Comparison of ENCODE assay signal across 13 cellular contexts in genomic region chr15:30921781-30922371, GRCh38. TPM values are rescaled to one million over a fixed set of nuclear protein-coding genes. Genes with fewer than 3 reads are reported as not detected.
A peak's percentile ranks its signal among the peaks of the same experiment; 100 is the strongest.
DNase-seq lines count a peak whose midpoint lies in the region; TF ChIP-seq lines count a peak whose summit lies in the region.
"Had no signal": no experiment of that assay in that cellular context is flagged by ENCODE, and none has a peak within 500 bp of the region (broad histone marks: within the 10 kb centered on the region; RNA-seq: fewer than 3 reads in every experiment).

No MANE protein-coding gene starts in this region.

- peaks cover 46% of the 10 kb centered on the region for H3K36me3 ChIP-seq in iPS-18a (ENCODE audit: control insufficient read depth, low read depth, low read length)
- H3K36me3 ChIP-seq in parathyroid adenoma (ENCODE audit: control insufficient read depth, insufficient read depth, low read length), result no peaks in the 10 kb centered on the region
- peaks cover 36 to 41% of the 10 kb centered on the region in 2 experiments for H3K36me3 ChIP-seq in trophoblast cell (ENCODE audit: control insufficient read depth in 1 of 2, insufficient read depth in 2 of 2, low read length in 2 of 2)

- H2BK5ac ChIP-seq in trophoblast cell (ENCODE audit: low read depth, low read length, poor library complexity), result no peak overlapping the region

- H2AFZ ChIP-seq in parathyroid adenoma (no peak overlapping the region), trophoblast cell (ENCODE audit: insufficient read depth, low read length, poor library complexity) (no peak overlapping the region)

- H3K79me1 ChIP-seq in trophoblast cell (ENCODE audit: low read length), result no peaks in the 10 kb centered on the region

- no peak overlapping the region for H4K8ac ChIP-seq in trophoblast cell (ENCODE audit: low read depth, low read length)

- peaks cover 15% of the 10 kb centered on the region for H3K4me1 Mint-ChIP-seq in endothelial cell (ENCODE audit: unreplicated experiment)

- no peak overlapping the region for H3K27ac Mint-ChIP-seq in endothelial cell (ENCODE audit: unreplicated experiment)
- H3K27ac Mint-ChIP-seq: activated B cell treated with CpG ODN at 0.5 μM for 24 hours; effector memory CD8-positive, alpha-beta T cell had no signal

- no peaks in the 10 kb centered on the region for H3K9me3 Mint-ChIP-seq in endothelial cell (ENCODE audit: unreplicated experiment)
- H3K9me3 Mint-ChIP-seq: activated B cell treated with CpG ODN at 0.5 μM for 24 hours; effector memory CD8-positive, alpha-beta T cell had no signal

- H2BK12ac ChIP-seq in trophoblast cell (ENCODE audit: low read length), result no peak overlapping the region

- H3K27ac ChIP-seq in angular gyrus (ENCODE audit: low read depth, low read length) (peak overlapping the region; percentile 98), iPS-18a (ENCODE audit: low read length) (peak overlapping the region; percentile 92), parathyroid adenoma (no peak overlapping the region), trophoblast cell (ENCODE audit: low read depth, low read length) (no peak overlapping the region)
- H3K27ac ChIP-seq: Peyer's patch had no signal

- no peak overlapping the region for H3K23ac ChIP-seq in trophoblast cell (ENCODE audit: low read length)

- H3K18ac ChIP-seq in trophoblast cell (ENCODE audit: low read length), result no peak overlapping the region

- H2AK5ac ChIP-seq in trophoblast cell (ENCODE audit: low read length), result no peak overlapping the region

- H3K4me2 ChIP-seq in parathyroid adenoma (ENCODE audit: low read length) (peak overlapping the region; percentile 33), trophoblast cell (ENCODE audit: low read length) (no peak overlapping the region)

- H3K9me3 ChIP-seq in iPS-18a (ENCODE audit: control insufficient read depth, low read depth, low read length), result no peaks in the 10 kb centered on the region
- no peaks in the 10 kb centered on the region for H3K9me3 ChIP-seq in parathyroid adenoma (ENCODE audit: control insufficient read depth, low read length)
- no peaks in the 10 kb centered on the region for H3K9me3 ChIP-seq in trophoblast cell (ENCODE audit: insufficient read depth, low read depth, low read length)
- H3K9me3 ChIP-seq: Peyer's patch had no signal

- DNase-seq in EH (ENCODE audit: low read depth), result peak; percentile 6
- DNase-seq in trophoblast cell, result no peak
- DNase-seq in activated CD4-positive, alpha-beta T cell treated with anti-CD3 and anti-CD28 coated beads for 48 hours, result no peak
- DNase-seq in activated CD8-positive, alpha-beta memory T cell treated with anti-CD3 and anti-CD28 coated beads for 24 hours, result no peak
- no peak for DNase-seq in endothelial cell (ENCODE audit: low spot score)
- DNase-seq: activated B cell treated with CpG ODN at 0.5 μM for 24 hours; activated naive CD4-positive, alpha-beta T cell; effector memory CD8-positive, alpha-beta T cell; Peyer's patch; stimulated activated naive CD8-positive, alpha-beta T cell treated with anti-CD3 and anti-CD28 coated beads, Interleukin-15, Interleukin-2, amounts not matched to agents 100 U/mL and 50 U/mL, for 24 hours had no signal

- no peak overlapping the region for H3K4ac ChIP-seq in trophoblast cell (ENCODE audit: low read depth, low read length)

- H3K4me1 ChIP-seq in iPS-18a (ENCODE audit: control insufficient read depth, low read depth, low read length) (peaks cover 33% of the 10 kb centered on the region), parathyroid adenoma (no peaks in the 10 kb centered on the region), trophoblast cell (ENCODE audit: control insufficient read depth in 1 of 2, insufficient read depth in 2 of 2, low read length in 2 of 2) (peaks cover 2% of the 10 kb centered on the region in 2 experiments)
- H3K4me1 ChIP-seq: Peyer's patch had no signal

- H3K4me3 Mint-ChIP-seq in endothelial cell (ENCODE audit: unreplicated experiment), result no peak overlapping the region
- H3K4me3 Mint-ChIP-seq: activated B cell treated with CpG ODN at 0.5 μM for 24 hours; effector memory CD8-positive, alpha-beta T cell had no signal

- H3K27me3 ChIP-seq in iPS-18a (ENCODE audit: control insufficient read depth, insufficient read depth, low read length) (no peaks in the 10 kb centered on the region), parathyroid adenoma (ENCODE audit: control insufficient read depth, insufficient read depth, low read length) (no peaks in the 10 kb centered on the region), trophoblast cell (ENCODE audit: insufficient read depth, low read length) (no peaks in the 10 kb centered on the region)
- H3K27me3 ChIP-seq: Peyer's patch had no signal

- H3K27me3 Mint-ChIP-seq in endothelial cell (ENCODE audit: unreplicated experiment), result peaks cover 2% of the 10 kb centered on the region
- H3K27me3 Mint-ChIP-seq: activated B cell treated with CpG ODN at 0.5 μM for 24 hours; effector memory CD8-positive, alpha-beta T cell had no signal

- peak overlapping the region; percentile 37 for H3K4me3 ChIP-seq in iPS-18a (ENCODE audit: low read length)
- no peak overlapping the region for H3K4me3 ChIP-seq in parathyroid adenoma (ENCODE audit: low read depth, low read length)
- no peak overlapping the region for H3K4me3 ChIP-seq in trophoblast cell (ENCODE audit: low read depth, low read length)
- H3K4me3 ChIP-seq: Peyer's patch had no signal

- no peak overlapping the region for H2BK120ac ChIP-seq in trophoblast cell (ENCODE audit: insufficient read depth, low read length, poor library complexity)

- H3K9ac ChIP-seq in iPS-18a (ENCODE audit: low read length), result peak overlapping the region; percentile 56
- no peak overlapping the region for H3K9ac ChIP-seq in parathyroid adenoma
- no peak overlapping the region for H3K9ac ChIP-seq in trophoblast cell (ENCODE audit: low read length)

- no peak overlapping the region for H3K14ac ChIP-seq in trophoblast cell (ENCODE audit: low read length)

- WGBS in trophoblast cell (ENCODE audit: extremely low coverage, insufficient coverage, insufficient read length), result no CpG with 5 or more reads among the region's 9 CpGs

- no peak overlapping the region for H4K91ac ChIP-seq in trophoblast cell (ENCODE audit: low read depth, low read length)

- H4K12ac ChIP-seq in trophoblast cell (ENCODE audit: low read depth, low read length), result no peak overlapping the region

- peaks cover 18% of the 10 kb centered on the region for H3K36me3 Mint-ChIP-seq in endothelial cell (ENCODE audit: low read depth, unreplicated experiment)

- H3K79me2 ChIP-seq in parathyroid adenoma (no peaks in the 10 kb centered on the region), trophoblast cell (ENCODE audit: control insufficient read depth, insufficient read depth, low read length, poor library complexity) (no peaks in the 10 kb centered on the region)

- TF ChIP-seq CTCF in parathyroid adenoma (IDR thresholded peaks at IDR 0.05) (no peak), endothelial cell (IDR thresholded peaks at IDR 0.05; ENCODE audit: unreplicated experiment) (no peak)

RNA-seq across cellular contexts. Expression of gene FAN1, which starts 18.2 kb away (rescaled TPM):
- polyA plus RNA-seq in trophoblast cell (2013), result 6.9 and 7.8 TPM in 2 replicates
- total RNA-seq in endothelial cell (ENCODE audit: unreplicated experiment), result 17.5 TPM

Comparison
In these comparisons a context has a peak if more than half of its experiments do, and no peak if none do; other contexts are left out.
1. H3K27ac ChIP-seq: peak in angular gyrus (single experiment) and iPS-18a (single experiment); none in parathyroid adenoma (single experiment) and trophoblast cell (single experiment).